2 cellular contexts compared by ENCODE assay signal in genomic region chr12:46988122-46988521, GRCh38.
DNase-seq lines count a peak whose midpoint lies in the region; ATAC-seq, FAIRE-seq and TF ChIP-seq lines count a peak whose summit lies in the region.
"Not testable (repeated sequence)": the region's sequence is repeated elsewhere in the genome, so short reads cannot be mapped to it uniquely, and the experiment has no call there.

No MANE protein-coding gene starts in this region.

- H4K20me1 ChIP-seq in K562 (replicated peaks; ENCODE audit: control insufficient read depth, insufficient read depth, low read length): not testable (repeated sequence)

- in situ Hi-C loops in K562 (cut with MboI): not testable (repeated sequence)

- not testable (repeated sequence) for H3K4me2 ChIP-seq in K562 (ENCODE audit: insufficient read depth, low read length)

- TF ChIP-seq CTCF in HEK293 (tag by site-specific recombination; IDR thresholded peaks at IDR 0.05); K562 (IDR thresholded peaks at IDR 0.05 in 2 of 3, conservative IDR thresholded peaks at IDR 0.05 in 1 of 3; ENCODE audit: insufficient read depth in 2 of 3, low read depth in 1 of 3, low read length in 3 of 3): not testable (repeated sequence)

- WGBS in K562 (ENCODE audit: insufficient coverage, low coverage, missing lambda C conversion rate): 0% methylated on average over 1 of the region's 1 CpG

- H2AFZ ChIP-seq in K562 (ENCODE audit: low read depth, low read length): not testable (repeated sequence)

- H3K4me1 ChIP-seq in HEK293 (ENCODE audit: control insufficient read depth, insufficient read depth, low read length); K562 (replicated peaks in 1 of 2; ENCODE audit: control insufficient read depth in 2 of 2, insufficient read depth in 2 of 2, low read length in 2 of 2): not testable (repeated sequence)

- not testable (repeated sequence) for H3K9me1 ChIP-seq in K562 (ENCODE audit: control insufficient read depth, insufficient read depth, low read length)

- H3K9ac ChIP-seq in K562 (ENCODE audit: insufficient read depth in 1 of 2, low read depth in 2 of 2, low read length in 2 of 2): not testable (repeated sequence)

- H3K4me3 ChIP-seq in HEK293 (ENCODE audit: low read depth, low read length); K562: not testable (repeated sequence)

- not testable (repeated sequence) for TF ChIP-seq EP300 in K562 (IDR thresholded peaks at IDR 0.05; ENCODE audit: low read length)

- POLR2A ChIA-PET in HEK293 (lab: Yijun Ruan, JAX); K562 (lab: Yijun Ruan, JAX): not testable (repeated sequence)

- H3K27ac ChIP-seq in HEK293 (ENCODE audit: extremely low read depth, low read depth, low read length); K562 (ENCODE audit: extremely low read depth, low read depth, low read length): not testable (repeated sequence)

- not testable (repeated sequence) for H3K9me3 ChIP-seq in HEK293 (ENCODE audit: control insufficient read depth, insufficient read depth, low read depth, low read length); K562 (replicated peaks; ENCODE audit: control insufficient read depth, insufficient read depth, low read depth, low read length)

- FAIRE-seq in K562 (lab: Jason Lieb, UNC): not testable (repeated sequence)

- BruUV-seq in K562 (replicated peaks; lab: Mats Ljungman, UMichigan): not testable (repeated sequence)

- not testable (repeated sequence) for DNase-seq in K562 (ENCODE audit: extremely low read depth in 1 of 4, low spot score in 3 of 4)

- H3K79me2 ChIP-seq in K562 (ENCODE audit: control insufficient read depth, insufficient read depth, low read length): not testable (repeated sequence)

- TF ChIP-seq RAD21 in K562 (CRISPR knock-in tag; conservative IDR thresholded peaks at IDR 0.05 in 1 of 2, IDR thresholded peaks at IDR 0.05 in 1 of 2): not testable (repeated sequence)

- not testable (repeated sequence) for TF ChIP-seq POLR2A in K562 (conservative IDR thresholded peaks at IDR 0.05)

- ATAC-seq in K562: not testable (repeated sequence)

- not testable (repeated sequence) for H3K36me3 ChIP-seq in HEK293 (ENCODE audit: control insufficient read depth in 2 of 2, insufficient read depth in 1 of 2, low read length in 2 of 2); K562 (ENCODE audit: control insufficient read depth, insufficient read depth, low read length)

- CTCF ChIA-PET in HEK293 (lab: Yijun Ruan, JAX); K562 (lab: Yijun Ruan, JAX; ENCODE audit: low intra/inter-chr PET ratio): not testable (repeated sequence)

- not testable (repeated sequence) for H3K27me3 ChIP-seq in K562 (ENCODE audit: control insufficient read depth in 2 of 2, insufficient read depth in 2 of 2, low read length in 2 of 2)

- intact Hi-C loops in K562 (cut with micrococcal nuclease): not testable (repeated sequence)

TF ChIP-seq in HEK293, 187 proteins besides CTCF, POLR2A, EP300 and RAD21:
- TF ChIP-seq ZNF280D (tag by site-specific recombination; IDR thresholded peaks at IDR 0.05): peak; percentile 75; the same call in 1 of the 2 replicates
- TF ChIP-seq ZNF146 (tag by site-specific recombination; IDR thresholded peaks at IDR 0.05): peak; percentile 63

TF ChIP-seq in K562, 482 proteins besides CTCF, POLR2A, EP300 and RAD21:
- TF ChIP-seq ZNF146 (CRISPR knock-in tag; IDR thresholded peaks at IDR 0.05; ENCODE audit: unreplicated experiment): peak; percentile 54
TF ChIP-seq in K562: peak in this region for 1; not testable (repeated sequence) for 481.
